Comparison of ENCODE assay signal across 10 cellular contexts in the genomic region with DNA sequence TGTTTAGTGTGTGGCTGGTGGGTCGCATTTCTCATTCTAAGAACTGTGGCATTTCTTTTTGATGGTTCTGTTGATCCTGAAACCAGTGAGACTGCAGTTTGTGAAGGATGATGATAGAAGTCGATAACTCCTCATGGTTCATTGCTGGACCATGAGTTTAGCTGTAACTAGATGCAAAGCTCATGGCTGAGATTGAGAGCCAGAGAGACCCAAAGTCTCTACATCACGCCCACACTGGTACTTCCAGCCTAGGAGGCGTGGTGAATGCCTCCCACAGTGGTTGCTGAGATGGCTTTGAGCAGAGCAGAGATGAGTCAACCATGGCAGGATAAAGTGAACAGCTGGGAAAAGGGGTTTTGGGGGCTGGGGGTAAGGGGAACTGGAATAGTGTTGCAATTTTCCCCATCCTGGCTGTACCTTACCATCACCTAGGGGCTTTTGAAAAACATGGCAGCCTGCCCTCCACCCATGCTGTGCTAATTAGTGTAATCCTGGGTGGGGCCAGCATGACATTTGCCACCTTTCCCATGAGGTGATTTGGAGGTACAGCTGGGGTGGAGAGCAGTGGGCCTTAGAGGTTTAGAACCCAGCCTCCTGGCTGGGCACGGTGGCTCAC. TPM values are rescaled to one million over a fixed set of nuclear protein-coding genes. Genes with fewer than 3 reads are reported as not detected.
DNase-seq lines count a peak whose midpoint lies in the region; ATAC-seq and FAIRE-seq lines count a peak whose summit lies in the region.
"Had no signal": no experiment of that assay in that cellular context is flagged by ENCODE, and none has a peak within 500 bp of the region (broad histone marks: within the 10 kb centered on the region; RNA-seq: fewer than 3 reads in every experiment).

No MANE protein-coding gene starts in this region.

- H3K4me3 Mint-ChIP-seq in T-helper 17 cell: peak overlapping the region; percentile 75

- H3K27me3 Mint-ChIP-seq in T-helper 17 cell: no peaks in the 10 kb centered on the region

- peak overlapping the region; percentile 63 for H3K27ac Mint-ChIP-seq in T-helper 17 cell

- peaks cover 78% of the 10 kb centered on the region for H3K4me1 Mint-ChIP-seq in T-helper 17 cell

- peak; percentile 95 for FAIRE-seq in GM18507 (lab: Jason Lieb, UNC)

- DNase-seq in GM18507 (ENCODE audit: extremely low spot score, insufficient read length, low read depth) (no peak), T-helper 17 cell (no peak), myocyte (ENCODE audit: low read depth) (peak; percentile 78), kidney glomerular epithelial cell (lab: John Stamatoyannopoulos, UW) (no peak), OCI-M2 (lab: John Stamatoyannopoulos, UW; ENCODE audit: unreplicated experiment) (no peak), DMS53 treated with DMSO at 0.1 percent for 48 hours (lab: John Stamatoyannopoulos, UW; ENCODE audit: unreplicated experiment) (no peak), SW 1271 (lab: John Stamatoyannopoulos, UW) (no peak)

- peak; percentile 57 for ATAC-seq in HG02610 (IDR thresholded peaks at IDR 0.05; ENCODE audit: unreplicated experiment)
- no peak for ATAC-seq in T-helper 17 cell
- ATAC-seq: left lung had no signal

- no peaks in the 10 kb centered on the region for H3K9me3 ChIP-seq in T-helper 17 cell (ENCODE audit: control insufficient read depth, low read length, poor library complexity, severe bottlenecking)
- H3K9me3 ChIP-seq: ascending aorta, left lung had no signal

- no peaks in the 10 kb centered on the region for H3K36me3 Mint-ChIP-seq in T-helper 17 cell (ENCODE audit: low read depth)

RNA-seq across cellular contexts. Expression of gene INPP4A, which starts 24.1 kb away (rescaled TPM):
- 100 to 1,000 TPM; 109 to 110 TPM for total RNA-seq in T-helper 17 cell
- total RNA-seq in myocyte: 21.7 and 22.0 TPM in 2 replicates
- 15.7 TPM for polyA plus RNA-seq in myocyte (2012)
